Comparison of ENCODE assay signal across 1 cellular context in genomic region chr17:57009737-57010445, GRCh38.
TF ChIP-seq lines count a peak whose summit lies in the region.

No MANE protein-coding gene starts in this region.

TF ChIP-seq in K562, 482 proteins besides CTCF, POLR2A, EP300 and RAD21 (continued from another document and continues in another):
- peak; percentile 69; the same call in 1 of the 2 replicates for TF ChIP-seq ARID3A (IDR thresholded peaks at IDR 0.05; ENCODE audit: borderline replicate concordance, low read depth, low read length)
- peak in 1 of 2 experiments; percentile 43; a peak in 1 of 4 replicates for TF ChIP-seq HDAC1 (IDR thresholded peaks at IDR 0.05)
- no peak for TF ChIP-seq NFRKB (IDR thresholded peaks at IDR 0.05; ENCODE audit: low read depth)
- TF ChIP-seq SPI1 (IDR thresholded peaks at IDR 0.05; ENCODE audit: borderline replicate concordance, low read depth, low read length): 0 out of 2 replicates have a peak, but pooled peaks have one; percentile 24
- 0 out of 2 replicates have a peak, but pooled peaks have one; percentile 29 for TF ChIP-seq MYC (IDR thresholded peaks at IDR 0.05; ENCODE audit: low read depth, low read length)
- TF ChIP-seq MYC (CRISPR knock-in tag; IDR thresholded peaks at IDR 0.05; ENCODE audit: borderline replicate concordance, low read depth): no peak
- TF ChIP-seq MCM7 (IDR thresholded peaks at IDR 0.05): no peak
- TF ChIP-seq SMARCE1 (IDR thresholded peaks at IDR 0.05): no peak
- no peak for TF ChIP-seq IRF1 (CRISPR knock-in tag; IDR thresholded peaks at IDR 0.05; ENCODE audit: borderline replicate concordance)
- peak; percentile 84 for TF ChIP-seq MEIS2 (IDR thresholded peaks at IDR 0.05; ENCODE audit: partially characterized antibody)
- TF ChIP-seq XRCC5 (IDR thresholded peaks at IDR 0.05; ENCODE audit: low read depth, low read length): 0 out of 2 replicates have a peak, but pooled peaks have one; percentile 45
- TF ChIP-seq RUNX1 (IDR thresholded peaks at IDR 0.05; ENCODE audit: low read depth): no peak
- TF ChIP-seq RCOR1 (IDR thresholded peaks at IDR 0.05; ENCODE audit: borderline replicate concordance in 1 of 2, low read depth in 2 of 2, low read length in 2 of 2): peak; percentile 73 to 82; a peak in 3 of 4 replicates
- TF ChIP-seq HDAC2 (IDR thresholded peaks at IDR 0.05): 0 out of 2 replicates have a peak, but pooled peaks have one; percentile 53
- TF ChIP-seq PBX2 (CRISPR knock-in tag; IDR thresholded peaks at IDR 0.05; ENCODE audit: low read depth): no peak
- TF ChIP-seq PBX2 (tag; conservative IDR thresholded peaks at IDR 0.05; ENCODE audit: low read depth): peak; percentile 80
- TF ChIP-seq ZC3H4 (CRISPR knock-in tag; IDR thresholded peaks at IDR 0.05; ENCODE audit: borderline replicate concordance): no peak
- TF ChIP-seq JUND (IDR thresholded peaks at IDR 0.05; ENCODE audit: borderline replicate concordance, low read depth, low read length): 0 out of 2 replicates have a peak, but pooled peaks have one; percentile 14
- TF ChIP-seq JUND (tag; IDR thresholded peaks at IDR 0.05; ENCODE audit: borderline replicate concordance, low read depth, low read length): no peak
- no peak for TF ChIP-seq CHCHD3 (CRISPR knock-in tag; IDR thresholded peaks at IDR 0.05)
- TF ChIP-seq TEAD1 (CRISPR knock-in tag; IDR thresholded peaks at IDR 0.05): no peak
- peak; percentile 86 to 90 for TF ChIP-seq KDM1A (IDR thresholded peaks at IDR 0.05)
- TF ChIP-seq SMARCB1 (IDR thresholded peaks at IDR 0.05; ENCODE audit: insufficient read length, low read depth): no peak
- no peak for TF ChIP-seq ZNF318 (IDR thresholded peaks at IDR 0.05; ENCODE audit: borderline replicate concordance in 1 of 2, low read depth in 1 of 2)
- peak; percentile 70 for TF ChIP-seq SMC3 (conservative IDR thresholded peaks at IDR 0.05; ENCODE audit: insufficient read depth, low read depth, low read length)
- TF ChIP-seq DEAF1 (CRISPR knock-in tag; IDR thresholded peaks at IDR 0.05): 0 out of 2 replicates have a peak, but pooled peaks have one; percentile 20
- no peak for TF ChIP-seq ZNF740 (CRISPR knock-in tag; IDR thresholded peaks at IDR 0.05)
- no peak for TF ChIP-seq ZNF740 (tag; IDR thresholded peaks at IDR 0.05)
- TF ChIP-seq KAT2B (IDR thresholded peaks at IDR 0.05; ENCODE audit: low read depth, low read length): no peak
- TF ChIP-seq RB1 (IDR thresholded peaks at IDR 0.05; ENCODE audit: low read depth): 0 out of 2 replicates have a peak, but pooled peaks have one; percentile 11
- no peak for TF ChIP-seq ETS2 (tag; IDR thresholded peaks at IDR 0.05; ENCODE audit: borderline replicate concordance, poor library complexity, severe bottlenecking)
- no peak for TF ChIP-seq BCLAF1 (IDR thresholded peaks at IDR 0.05; ENCODE audit: borderline replicate concordance in 1 of 2, control insufficient read depth in 1 of 2, low read depth in 2 of 2, low read length in 1 of 2)
- TF ChIP-seq MECOM (CRISPR knock-in tag; IDR thresholded peaks at IDR 0.05): no peak
- TF ChIP-seq PKNOX1 (IDR thresholded peaks at IDR 0.05): peak; percentile 64
- 0 out of 2 replicates have a peak, but pooled peaks have one; percentile 18 for TF ChIP-seq CREM (IDR thresholded peaks at IDR 0.05; ENCODE audit: low read depth)
- TF ChIP-seq FOXK2 (conservative IDR thresholded peaks at IDR 0.05 in 1 of 2, IDR thresholded peaks at IDR 0.05 in 1 of 2; ENCODE audit: low read depth in 2 of 2): peak in 1 of 2 experiments; percentile 61; a peak in 1 of 4 replicates
- no peak for TF ChIP-seq LARP7 (IDR thresholded peaks at IDR 0.05)
- no peak for TF ChIP-seq NFE2 (IDR thresholded peaks at IDR 0.05; ENCODE audit: low read depth)
- no peak for TF ChIP-seq POLR2B (IDR thresholded peaks at IDR 0.05; ENCODE audit: low read depth, partially characterized antibody)
